Comparison of ENCODE assay signal across 17 cellular contexts in genomic region chr3:126058666-126059065, GRCh38. TPM values are rescaled to one million over a fixed set of nuclear protein-coding genes. Genes with fewer than 3 reads are reported as not detected.
DNase-seq lines count a peak whose midpoint lies in the region; ATAC-seq and TF ChIP-seq lines count a peak whose summit lies in the region.
"Had no signal": no experiment of that assay in that cellular context is flagged by ENCODE, and none has a peak within 500 bp of the region (broad histone marks: within the 10 kb centered on the region; RNA-seq: fewer than 3 reads in every experiment).

No MANE protein-coding gene starts in this region.

- TF ChIP-seq CTCF in neural crest cell (conservative IDR thresholded peaks at IDR 0.05), result no peak
- TF ChIP-seq CTCF in testis (IDR thresholded peaks at IDR 0.05), result no peak
- TF ChIP-seq CTCF in CD14-positive monocyte (IDR thresholded peaks at IDR 0.05), result no peak

- DNase-seq in H7 (peak; percentile 35), neural crest cell (ENCODE audit: low read depth, low spot score) (no peak), testis (no peak), SHP77 treated with DMSO at 0.1 percent for 48 hours (lab: John Stamatoyannopoulos, UW) (no peak), CD14-positive monocyte (ENCODE audit: low spot score) (no peak)
- no peak for DNase-seq in central memory CD8-positive, alpha-beta T cell (ENCODE audit: low spot score in 2 of 2)
- DNase-seq: ACHN; CD4-positive, CD25-positive, alpha-beta regulatory T cell; DMS53; MV-4-11; NCI-H1417 treated with DMSO at 0.1 percent for 48 hours; NCI-H2029 treated with DMSO at 0.1 percent for 48 hours; NCI-H524; SIG-M5 had no signal

- H3K36me3 ChIP-seq in H7 (replicated peaks; ENCODE audit: control insufficient read depth, insufficient read depth, low read length), result no peaks in the 10 kb centered on the region
- H3K36me3 ChIP-seq in testis (ENCODE audit: low read depth, missing control alignments), result no peaks in the 10 kb centered on the region

- H3K27ac Mint-ChIP-seq in central memory CD8-positive, alpha-beta T cell (ENCODE audit: low read depth), result peak overlapping the region; percentile 27
- H3K27ac Mint-ChIP-seq in neural crest cell (ENCODE audit: unreplicated experiment), result peak overlapping the region; percentile 79
- no peak overlapping the region for H3K27ac Mint-ChIP-seq in CD14-positive monocyte

- no peaks in the 10 kb centered on the region for H3K9me3 Mint-ChIP-seq in central memory CD8-positive, alpha-beta T cell
- H3K9me3 Mint-ChIP-seq in neural crest cell (no peaks in the 10 kb centered on the region), CD14-positive monocyte (peaks cover 0 to 2% (median 0%) of the 10 kb centered on the region in 7 donors)

- intact Hi-C loops in testis (cut with DNase I; ENCODE audit: low total_unique reads), result no loop called here
- intact Hi-C loops in CD14-positive monocyte (cut with micrococcal nuclease), result no loop called here

- no peaks in the 10 kb centered on the region for H3K27me3 ChIP-seq in H7 (ENCODE audit: control insufficient read depth, insufficient read depth, low read length)
- no peaks in the 10 kb centered on the region for H3K27me3 ChIP-seq in testis

- H3K36me3 Mint-ChIP-seq in central memory CD8-positive, alpha-beta T cell (ENCODE audit: insufficient read depth), result peaks cover 2% of the 10 kb centered on the region
- no peaks in the 10 kb centered on the region for H3K36me3 Mint-ChIP-seq in neural crest cell (ENCODE audit: low read depth)
- peaks cover 7 to 20% of the 10 kb centered on the region in 2 donors for H3K36me3 Mint-ChIP-seq in CD14-positive monocyte

- no peak for ATAC-seq in central memory CD8-positive, alpha-beta T cell (replicated peaks; ENCODE audit: extremely low read depth, poor library complexity, severe bottlenecking)
- ATAC-seq in HG02970 (IDR thresholded peaks at IDR 0.05; ENCODE audit: low FRiP score, unreplicated experiment), result no peak
- ATAC-seq: K562, Panc1 had no signal

- peaks cover 20% of the 10 kb centered on the region for H3K4me1 Mint-ChIP-seq in central memory CD8-positive, alpha-beta T cell
- H3K4me1 Mint-ChIP-seq in neural crest cell (no peaks in the 10 kb centered on the region), CD14-positive monocyte (peaks cover 8% of the 10 kb centered on the region)

- H3K4me3 ChIP-seq in H7 (ENCODE audit: insufficient read depth, low read depth, low read length) (no peak overlapping the region), testis (no peak overlapping the region)
- H3K4me3 ChIP-seq: K562 had no signal

- whole genome bisulfite sequencing in testis, 2 donors, result 48 to 59% methylated on average over 7 of the region's 7 CpGs

- peaks cover 45% of the 10 kb centered on the region for H3K4me1 ChIP-seq in testis

- H3K4me3 Mint-ChIP-seq in central memory CD8-positive, alpha-beta T cell, result no peak overlapping the region
- H3K4me3 Mint-ChIP-seq in neural crest cell (no peak overlapping the region), CD14-positive monocyte (no peak overlapping the region)

- H3K27ac ChIP-seq in testis, result peak overlapping the region; percentile 20 to 66

- H3K27me3 Mint-ChIP-seq in central memory CD8-positive, alpha-beta T cell, result no peaks in the 10 kb centered on the region
- no peaks in the 10 kb centered on the region for H3K27me3 Mint-ChIP-seq in neural crest cell (ENCODE audit: low read depth)
- H3K27me3 Mint-ChIP-seq in CD14-positive monocyte (ENCODE audit: low read depth in 3 of 3), result peaks cover 0 to 2% (median 0%) of the 10 kb centered on the region in 3 donors
- H3K27me3 Mint-ChIP-seq: CD4-positive, CD25-positive, alpha-beta regulatory T cell had no signal

- no peak for TF ChIP-seq POLR2A in testis (IDR thresholded peaks at IDR 0.05)

- H3K9me3 ChIP-seq in testis, result no peaks in the 10 kb centered on the region

RNA-seq across cellular contexts. Expression of gene SLC41A3, which starts 25.3 kb away (rescaled TPM):
- 30.8 and 32.7 TPM in 2 replicates for total RNA-seq in H7 (2014; rRNA removed; shearing (Covaris generic))
- total RNA-seq in neural crest cell, result 58.1 and 58.8 TPM in 2 replicates
- 100 to 1,000 TPM; 160 to 220 TPM for total RNA-seq in testis
- polyA plus RNA-seq in testis (ENCODE audit: insufficient read depth, low read depth, low replicate concordance), result 161 TPM
- 10 to 100 TPM in 1 of 2 donors, 1 to 10 TPM in 1; 2.8 to 13.6 TPM for polyA plus RNA-seq in CD14-positive monocyte

Comparison
In these comparisons a context has a peak if more than half of its experiments do, and no peak if none do; other contexts are left out.
1. H3K27ac Mint-ChIP-seq: peak in central memory CD8-positive, alpha-beta T cell (single experiment) and neural crest cell (single experiment); none in CD14-positive monocyte (0 of 7).